ENCODE assay signal across 12 cellular contexts in genomic region chr7:37211097-37211496, GRCh38.
DNase-seq lines count a peak whose midpoint lies in the region; ATAC-seq and TF ChIP-seq lines count a peak whose summit lies in the region.
"Had no signal": no experiment of that assay in that cellular context is flagged by ENCODE, and none has a peak within 500 bp of the region (broad histone marks: within the 10 kb centered on the region; RNA-seq: fewer than 3 reads in every experiment).

No MANE protein-coding gene starts in this region.

- H3K4me3 ChIP-seq in coronary artery (peak overlapping the region; percentile 23), lower leg skin (ENCODE audit: low read depth, poor library complexity, severe bottlenecking) (no peak overlapping the region)
- H3K4me3 ChIP-seq: Peyer's patch had no signal

- DNase-seq in HS-5 (ENCODE audit: low read depth) (peak; percentile 14), coronary artery (ENCODE audit: low spot score) (no peak), lower leg skin (ENCODE audit: low spot score in 2 of 2) (peak; percentile 62 to 90), stromal cell of bone marrow (ENCODE audit: low read depth) (peak; percentile 80), NCI-H2227 (lab: John Stamatoyannopoulos, UW; ENCODE audit: unreplicated experiment) (no peak)
- no peak for DNase-seq in central memory CD4-positive, alpha-beta T cell
- DNase-seq in stimulated activated CD4-positive, alpha-beta T cell treated with anti-CD3 and anti-CD28 coated beads, Interleukin-2, amount 100 ng/mL, for 48 hours, result no peak
- DNase-seq: H9, NCI-H1436 treated with DMSO at 0.1 percent for 48 hours had no signal

- intact Hi-C loops in lower leg skin (cut with DNase I; ENCODE audit: low total_unique reads), result no loop called here

- no peak for TF ChIP-seq POLR2A in lower leg skin (IDR thresholded peaks at IDR 0.05)

- ATAC-seq in HG02588 (IDR thresholded peaks at IDR 0.05; ENCODE audit: unreplicated experiment), result no peak

- TF ChIP-seq CTCF in coronary artery (IDR thresholded peaks at IDR 0.05), result no peak
- no peak for TF ChIP-seq CTCF in lower leg skin (IDR thresholded peaks at IDR 0.05)

- peak overlapping the region; percentile 73 to 79 for H3K27ac ChIP-seq in coronary artery
- H3K27ac ChIP-seq: parathyroid adenoma had no signal

- WGBS in lower leg skin, 2 donors, result 59 to 66% methylated on average over 13 of the region's 13 CpGs

Comparison
In these comparisons a context has a peak if more than half of its experiments do, and no peak if none do; other contexts are left out.
1. DNase-seq: peak in HS-5 (single experiment), lower leg skin (2 of 2) and stromal cell of bone marrow (single experiment); none in coronary artery (single experiment), central memory CD4-positive, alpha-beta T cell (single experiment), NCI-H2227 (single experiment) and stimulated activated CD4-positive, alpha-beta T cell treated with anti-CD3 and anti-CD28 coated beads, Interleukin-2, amount 100 ng/mL, for 48 hours (0 of 2).